ENCODE assay signal across 11 cellular contexts in genomic region chr7:107972075-107972482, GRCh38. TPM values are rescaled to one million over a fixed set of nuclear protein-coding genes. Genes with fewer than 3 reads are reported as not detected.
A peak's percentile ranks its signal among the peaks of the same experiment; 100 is the strongest.
DNase-seq lines count a peak whose midpoint lies in the region; ATAC-seq, FAIRE-seq and TF ChIP-seq lines count a peak whose summit lies in the region.
"Had no signal": no experiment of that assay in that cellular context is flagged by ENCODE, and none has a peak within 500 bp of the region (broad histone marks: within the 10 kb centered on the region; RNA-seq: fewer than 3 reads in every experiment).

No MANE protein-coding gene starts in this region.

- WGBS in K562 (ENCODE audit: insufficient coverage, low coverage, missing lambda C conversion rate) = 42% methylated on average over 4 of the region's 4 CpGs

- no peak for TF ChIP-seq RAD21 in K562 (CRISPR knock-in tag; conservative IDR thresholded peaks at IDR 0.05 in 1 of 2, IDR thresholded peaks at IDR 0.05 in 1 of 2)

- H3K4me1 ChIP-seq in K562 (replicated peaks in 1 of 2; ENCODE audit: control insufficient read depth in 2 of 2, insufficient read depth in 2 of 2, low read length in 2 of 2) (peaks cover 0 to 22% of the 10 kb centered on the region in 2 experiments; a peak in 3 of 5 replicates), right atrium auricular region (peaks cover 0 to 27% of the 10 kb centered on the region in 2 donors), gastrocnemius medialis (peaks cover 11 to 23% of the 10 kb centered on the region in 2 donors)

- no TSS peak for BruUV-seq in K562 (replicated peaks; lab: Mats Ljungman, UMichigan)

- H3K9ac ChIP-seq in K562 (ENCODE audit: insufficient read depth in 1 of 2, low read depth in 2 of 2, low read length in 2 of 2) = no peak overlapping the region

- TF ChIP-seq EP300 in K562 (IDR thresholded peaks at IDR 0.05; ENCODE audit: low read length) = peak; percentile 36; the same call in 1 of the 2 replicates

- H3K4me3 ChIP-seq in K562 (no peak overlapping the region), right atrium auricular region (no peak overlapping the region), gastrocnemius medialis (no peak overlapping the region)

- FAIRE-seq in K562 (lab: Jason Lieb, UNC) = peak; percentile 79
- FAIRE-seq: GM12892 had no signal

- H3K27ac ChIP-seq in K562 (ENCODE audit: extremely low read depth, low read depth, low read length) (no peak overlapping the region), right atrium auricular region (peak overlapping the region; percentile 59 to 83), gastrocnemius medialis (peak overlapping the region; percentile 49 to 71 (median 65))

- H3K36me3 ChIP-seq in K562 (ENCODE audit: control insufficient read depth, insufficient read depth, low read length) = peaks cover 15% of the 10 kb centered on the region; the same call in 2 of the 3 replicates
- H3K36me3 ChIP-seq in right atrium auricular region = peaks cover 26% of the 10 kb centered on the region
- H3K36me3 ChIP-seq in gastrocnemius medialis = no peaks in the 10 kb centered on the region

- H3K9me3 ChIP-seq in K562 (replicated peaks; ENCODE audit: control insufficient read depth, insufficient read depth, low read depth, low read length) (no peaks in the 10 kb centered on the region), right atrium auricular region (no peaks in the 10 kb centered on the region), gastrocnemius medialis (no peaks in the 10 kb centered on the region)

- TF ChIP-seq POLR2A in K562 (conservative IDR thresholded peaks at IDR 0.05) = no peak
- TF ChIP-seq POLR2A in gastrocnemius medialis (IDR thresholded peaks at IDR 0.05) = no peak

- no peaks in the 10 kb centered on the region for H3K9me1 ChIP-seq in K562 (ENCODE audit: control insufficient read depth, insufficient read depth, low read length)

- peak overlapping the region; percentile 36 for H3K4me2 ChIP-seq in K562 (ENCODE audit: insufficient read depth, low read length)

- DNase-seq in EH (ENCODE audit: low read depth) (peak; percentile 64), K562 (ENCODE audit: extremely low read depth in 1 of 4, low spot score in 3 of 4) (peak; percentile 52 to 72 (median 62)), right atrium auricular region (ENCODE audit: low spot score) (no peak), gastrocnemius medialis (peak; percentile 50 to 54), superior temporal gyrus (ENCODE audit: extremely low spot score) (no peak)
- DNase-seq: immature natural killer cell, NCI-H1417 had no signal

- POLR2A ChIA-PET in K562 (lab: Yijun Ruan, JAX) = interaction anchor here (0.9 to 1.6 kb wide), 4 partner anchors 11 to 48 kb away, joined by 3 to 5 read pairs (median 4); no protein-coding TSS in a partner anchor

- TF ChIP-seq CTCF in K562 (IDR thresholded peaks at IDR 0.05 in 2 of 3, conservative IDR thresholded peaks at IDR 0.05 in 1 of 3; ENCODE audit: insufficient read depth in 2 of 3, low read depth in 1 of 3, low read length in 3 of 3) = no peak
- TF ChIP-seq CTCF in right atrium auricular region (IDR thresholded peaks at IDR 0.05) = no peak
- no peak for TF ChIP-seq CTCF in gastrocnemius medialis (IDR thresholded peaks at IDR 0.05 in 4 of 5, conservative IDR thresholded peaks at IDR 0.05 in 1 of 5)

- no peaks in the 10 kb centered on the region for H3K79me2 ChIP-seq in K562 (ENCODE audit: control insufficient read depth, insufficient read depth, low read length)

- H2AFZ ChIP-seq in K562 (ENCODE audit: low read depth, low read length) = peak overlapping the region; percentile 28

- intact Hi-C loops in K562 (cut with micrococcal nuclease) (loop anchor here (10.0 kb wide), 1 partner anchor 57 kb away; no protein-coding TSS in a partner anchor), gastrocnemius medialis (cut with DNase I; ENCODE audit: low total_unique reads) (loop anchor here (10.0 kb wide), 1 partner anchor 77 kb away; the partner anchor contains the start of gene DLD)

- H4K20me1 ChIP-seq in K562 (replicated peaks; ENCODE audit: control insufficient read depth, insufficient read depth, low read length) = 0 out of 2 replicates have a peak, but pooled peaks cover 3% of the 10 kb centered on the region

- H3K27me3 ChIP-seq in K562 (ENCODE audit: control insufficient read depth in 2 of 2, insufficient read depth in 2 of 2, low read length in 2 of 2) (no peaks in the 10 kb centered on the region), right atrium auricular region (no peaks in the 10 kb centered on the region), gastrocnemius medialis (no peaks in the 10 kb centered on the region)

- in situ Hi-C loops in K562 (cut with MboI) = no loop called here
- in situ Hi-C loops in gastrocnemius medialis (cut with MboI; ENCODE audit: low sequenced_read_pairs in 4 of 4) = no loop called here

- ATAC-seq in K562 (peak; percentile 77), gastrocnemius medialis (peak; percentile 90), GM18502 (IDR thresholded peaks at IDR 0.05; ENCODE audit: poor library complexity, unreplicated experiment) (no peak), HG03097 (IDR thresholded peaks at IDR 0.05; ENCODE audit: low FRiP score, unreplicated experiment) (no peak), GM18519 (IDR thresholded peaks at IDR 0.05; ENCODE audit: low FRiP score, unreplicated experiment) (no peak)

- CTCF ChIA-PET in K562 (lab: Yijun Ruan, JAX; ENCODE audit: low intra/inter-chr PET ratio) = no interaction called here

TF ChIP-seq in K562, 482 proteins besides CTCF, POLR2A, EP300 and RAD21 (continues in another document):
- TF ChIP-seq KDM4B (IDR thresholded peaks at IDR 0.05; ENCODE audit: borderline replicate concordance in 2 of 2, low read depth in 1 of 2) = no peak
- TF ChIP-seq FUS (optimal IDR thresholded peaks at IDR 0.05; ENCODE audit: low read depth, low read length) = no peak
- no peak for TF ChIP-seq SFPQ (IDR thresholded peaks at IDR 0.05; ENCODE audit: low read depth, low read length)
- TF ChIP-seq ZNF184 (CRISPR knock-in tag; IDR thresholded peaks at IDR 0.05) = no peak
- no peak for TF ChIP-seq ZC3H4 (CRISPR knock-in tag; IDR thresholded peaks at IDR 0.05; ENCODE audit: borderline replicate concordance)
- TF ChIP-seq STAT5A (IDR thresholded peaks at IDR 0.05; ENCODE audit: borderline replicate concordance, low read length) = peak; percentile 58; the same call in 1 of the 2 replicates
- TF ChIP-seq SMC3 (conservative IDR thresholded peaks at IDR 0.05; ENCODE audit: insufficient read depth, low read depth, low read length) = no peak
- TF ChIP-seq CHD4 (IDR thresholded peaks at IDR 0.05; ENCODE audit: insufficient read depth, insufficient replicate concordance, low read depth, low read length, poor library complexity, severe bottlenecking) = no peak
- peak; percentile 41 for TF ChIP-seq VEZF1 (CRISPR knock-in tag; IDR thresholded peaks at IDR 0.05)
- no peak for TF ChIP-seq ZNF23 (CRISPR knock-in tag; IDR thresholded peaks at IDR 0.05)
- TF ChIP-seq ZFP36 (IDR thresholded peaks at IDR 0.05; ENCODE audit: low read depth, low read length, partially characterized antibody) = no peak
- no peak for TF ChIP-seq CXXC5 (CRISPR knock-in tag; IDR thresholded peaks at IDR 0.05)

RNA-seq across cellular contexts. Expression of gene LAMB1, which starts 30.9 kb away (rescaled TPM):
- 65.8 and 106 TPM in 2 replicates for total RNA-seq in K562 (2011; cell fraction: chromatin; rRNA removed; ENCODE audit: low replicate concordance)
- 51.9 and 59.0 TPM in 2 replicates for total RNA-seq in K562 (2011; cell fraction: nucleolus; rRNA removed)
- total RNA-seq in K562 (2011; cell fraction: nucleoplasm; rRNA removed) = 55.5 and 61.5 TPM in 2 replicates
- total RNA-seq in K562 (2014; rRNA removed) (10.2 and 10.5 TPM in 2 replicates), K562 (2014; rRNA removed; fragmentation: Illumina TruSeq; extraction: Trizol) (9.8 and 14.5 TPM in 2 replicates), K562 (2015; rRNA removed; fragmentation: Illumina TruSeq; extraction: Trizol) (17.7 and 18.1 TPM in 2 replicates), K562 (2021) (16.6 and 17.3 TPM in 2 replicates), right atrium auricular region (10 to 100 TPM; 52.2 to 60.7 TPM), gastrocnemius medialis (10 to 100 TPM; 14.5 to 56.6 (median 29.8) TPM)
- polyA plus RNA-seq in K562 (2011; rRNA removed) (12.3 and 21.6 TPM in 2 replicates), K562 (2014; fragmentation: Illumina TruSeq; extraction: Trizol) (13.7 and 14.3 TPM in 2 replicates), K562 (2014; fragmentation: Nextera tagmentation; extraction: Ambion mirVana) (10 to 100 TPM in 1 of 2 experiments, 1 to 10 TPM in 1; 6.0 to 11.7 TPM), K562 (2014; rRNA removed) (9.8 and 16.1 TPM in 2 replicates)
- polyA plus RNA-seq in K562 (2011; cell fraction: cytosol; rRNA removed) = 12.5 and 21.5 TPM in 2 replicates
- polyA plus RNA-seq in K562 (2011; cell fraction: nucleus; rRNA removed) = 58.9 and 88.5 TPM in 2 replicates
- 15.6 and 25.8 TPM in 2 replicates for polyA plus RNA-seq in K562 (2012)
- 30.3 and 34.1 TPM in 2 replicates for polyA minus RNA-seq in K562 (2011; rRNA and poly(A)+ RNA removed)
- 18.7 and 26.3 TPM in 2 replicates for polyA minus RNA-seq in K562 (2011; cell fraction: cytosol; rRNA and poly(A)+ RNA removed)
- 29.2 and 49.0 TPM in 2 replicates for polyA minus RNA-seq in K562 (2011; cell fraction: nucleus; rRNA and poly(A)+ RNA removed)

Comparison
In these comparisons a context has a peak if more than half of its experiments do, and no peak if none do; other contexts are left out.
1. DNase-seq: peak in EH (single experiment), K562 (4 of 4) and gastrocnemius medialis (2 of 2); none in right atrium auricular region (single experiment) and superior temporal gyrus (single experiment).
2. ATAC-seq: peak in K562 (single experiment) and gastrocnemius medialis (2 of 2); none in GM18502 (single experiment), HG03097 (single experiment) and GM18519 (single experiment).